17 cellular contexts compared by ENCODE assay signal in the genomic region with DNA sequence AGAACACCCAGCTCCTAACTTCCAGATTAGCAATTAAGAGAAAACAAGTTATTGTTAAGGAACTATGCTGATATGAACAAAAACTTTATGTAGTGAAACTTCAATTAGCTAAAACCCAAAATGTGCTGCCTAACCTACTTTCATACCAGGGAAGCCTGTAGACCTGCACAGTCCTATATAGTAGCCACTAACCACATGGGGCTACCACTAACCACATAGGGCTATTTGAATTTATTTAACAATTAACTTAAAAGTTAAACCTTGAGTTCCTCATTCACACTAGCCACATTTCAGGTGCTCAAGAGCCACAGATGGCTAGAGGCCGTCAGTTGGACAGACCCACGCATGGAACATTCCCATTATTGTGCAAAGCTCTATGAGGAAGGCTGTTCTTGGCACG.
DNase-seq lines count a peak whose midpoint lies in the region; ATAC-seq lines count a peak whose summit lies in the region.
"Had no signal": no experiment of that assay in that cellular context is flagged by ENCODE, and none has a peak within 500 bp of the region (broad histone marks: within the 10 kb centered on the region; RNA-seq: fewer than 3 reads in every experiment).

No MANE protein-coding gene starts in this region.

- no peaks in the 10 kb centered on the region for H3K9me3 ChIP-seq in CD4-positive, alpha-beta memory T cell (ENCODE audit: control insufficient read depth in 1 of 2, low read length in 2 of 2)
- H3K9me3 ChIP-seq: SK-N-SH, thyroid gland had no signal

- no peak overlapping the region for H3K4me3 ChIP-seq in CD4-positive, alpha-beta memory T cell (ENCODE audit: low read length in 2 of 2)
- H3K4me3 ChIP-seq: dorsolateral prefrontal cortex, thyroid gland had no signal

- no peaks in the 10 kb centered on the region for H3K27me3 ChIP-seq in CD4-positive, alpha-beta memory T cell (ENCODE audit: insufficient read depth, low read length)
- H3K27me3 ChIP-seq: dorsolateral prefrontal cortex, thyroid gland had no signal

- no peak overlapping the region for H3K27ac ChIP-seq in CD4-positive, alpha-beta memory T cell (ENCODE audit: low read depth, low read length)
- H3K27ac ChIP-seq: dorsolateral prefrontal cortex, thyroid gland had no signal

- H3K27me3 Mint-ChIP-seq in CD4-positive, alpha-beta memory T cell = no peaks in the 10 kb centered on the region
- H3K27me3 Mint-ChIP-seq: CD8-positive, alpha-beta memory T cell had no signal

- intact Hi-C loops in CD4-positive, alpha-beta memory T cell (cut with micrococcal nuclease) = no loop called here

- DNase-seq in NOMO-1 (lab: John Stamatoyannopoulos, UW; ENCODE audit: unreplicated experiment in 2 of 2) = peak; percentile 12 to 27
- DNase-seq in NOMO-1 treated with dmso at 0.1 percent for 144 hours (lab: John Stamatoyannopoulos, UW; ENCODE audit: unreplicated experiment) = no peak
- DNase-seq in NCI-H510A treated with DMSO at 0.1 percent for 48 hours (lab: John Stamatoyannopoulos, UW) = no peak
- DNase-seq in CD4-positive, alpha-beta memory T cell = no peak
- no peak for DNase-seq in activated effector memory CD4-positive, alpha-beta T cell treated with anti-CD3 and anti-CD28 coated beads, Interleukin-2, amount 50 U/mL, for 16 hours
- no peak for DNase-seq in NCI-H774 (lab: John Stamatoyannopoulos, UW)
- DNase-seq: 8988T; CD8-positive, alpha-beta memory T cell; dorsolateral prefrontal cortex; mesenchymal stem cell; NCI-H2081; SK-N-SH; stimulated activated CD4-positive, alpha-beta T cell treated with anti-CD3 and anti-CD28 coated beads, Interleukin-12 subunit alpha, Interleukin-12 subunit beta, amount 100 ng/mL, for 4 hours; thyroid gland had no signal

- POLR2A ChIA-PET in CD4-positive, alpha-beta memory T cell (lab: Charles Lee; ENCODE audit: partially characterized antibody) = no interaction called here

- no peaks in the 10 kb centered on the region for H3K36me3 ChIP-seq in CD4-positive, alpha-beta memory T cell (ENCODE audit: insufficient read depth, low read length)

- H3K4me1 Mint-ChIP-seq in CD4-positive, alpha-beta memory T cell = no peaks in the 10 kb centered on the region
- H3K4me1 Mint-ChIP-seq: activated T-helper 17 cell treated with anti-CD3 and anti-CD28 coated beads, Interleukin-2, amount 50 U/mL, for 72 hours; CD8-positive, alpha-beta memory T cell had no signal

- CTCF ChIA-PET in CD4-positive, alpha-beta memory T cell (lab: Charles Lee; ENCODE audit: partially characterized antibody) = no interaction called here

- H3K9me3 Mint-ChIP-seq in CD4-positive, alpha-beta memory T cell = peaks cover 0 to 17% (median 10%) of the 10 kb centered on the region in 8 donors

- no peaks in the 10 kb centered on the region for H3K36me3 Mint-ChIP-seq in CD4-positive, alpha-beta memory T cell
- H3K36me3 Mint-ChIP-seq: CD8-positive, alpha-beta memory T cell had no signal

- peak; percentile 83 for ATAC-seq in HG02678 (IDR thresholded peaks at IDR 0.05; ENCODE audit: unreplicated experiment)
- peak; percentile 93 for ATAC-seq in HG03457 (IDR thresholded peaks at IDR 0.05; ENCODE audit: unreplicated experiment)
- ATAC-seq: activated T-helper 17 cell treated with anti-CD3 and anti-CD28 coated beads, Interleukin-2, amount 50 U/mL, for 72 hours had no signal

- no peak overlapping the region for H3K4me3 Mint-ChIP-seq in CD4-positive, alpha-beta memory T cell
- H3K4me3 Mint-ChIP-seq: activated T-helper 17 cell treated with anti-CD3 and anti-CD28 coated beads, Interleukin-2, amount 50 U/mL, for 72 hours; CD8-positive, alpha-beta memory T cell had no signal

- H3K4me1 ChIP-seq in CD4-positive, alpha-beta memory T cell (ENCODE audit: insufficient read depth, low read length) = no peaks in the 10 kb centered on the region
- H3K4me1 ChIP-seq: thyroid gland had no signal

- H3K27ac Mint-ChIP-seq in CD4-positive, alpha-beta memory T cell = no peak overlapping the region
- H3K27ac Mint-ChIP-seq: activated T-helper 17 cell treated with anti-CD3 and anti-CD28 coated beads, Interleukin-2, amount 50 U/mL, for 72 hours; CD8-positive, alpha-beta memory T cell had no signal

Comparison
In these comparisons a context has a peak if more than half of its experiments do, and no peak if none do; other contexts are left out.
1. DNase-seq: peak in NOMO-1 (2 of 2); none in NOMO-1 treated with dmso at 0.1 percent for 144 hours (single experiment), NCI-H510A treated with DMSO at 0.1 percent for 48 hours (single experiment), CD4-positive, alpha-beta memory T cell (0 of 5), activated effector memory CD4-positive, alpha-beta T cell treated with anti-CD3 and anti-CD28 coated beads, Interleukin-2, amount 50 U/mL, for 16 hours (single experiment) and NCI-H774 (single experiment).